9 cellular contexts compared by ENCODE assay signal in the genomic region with DNA sequence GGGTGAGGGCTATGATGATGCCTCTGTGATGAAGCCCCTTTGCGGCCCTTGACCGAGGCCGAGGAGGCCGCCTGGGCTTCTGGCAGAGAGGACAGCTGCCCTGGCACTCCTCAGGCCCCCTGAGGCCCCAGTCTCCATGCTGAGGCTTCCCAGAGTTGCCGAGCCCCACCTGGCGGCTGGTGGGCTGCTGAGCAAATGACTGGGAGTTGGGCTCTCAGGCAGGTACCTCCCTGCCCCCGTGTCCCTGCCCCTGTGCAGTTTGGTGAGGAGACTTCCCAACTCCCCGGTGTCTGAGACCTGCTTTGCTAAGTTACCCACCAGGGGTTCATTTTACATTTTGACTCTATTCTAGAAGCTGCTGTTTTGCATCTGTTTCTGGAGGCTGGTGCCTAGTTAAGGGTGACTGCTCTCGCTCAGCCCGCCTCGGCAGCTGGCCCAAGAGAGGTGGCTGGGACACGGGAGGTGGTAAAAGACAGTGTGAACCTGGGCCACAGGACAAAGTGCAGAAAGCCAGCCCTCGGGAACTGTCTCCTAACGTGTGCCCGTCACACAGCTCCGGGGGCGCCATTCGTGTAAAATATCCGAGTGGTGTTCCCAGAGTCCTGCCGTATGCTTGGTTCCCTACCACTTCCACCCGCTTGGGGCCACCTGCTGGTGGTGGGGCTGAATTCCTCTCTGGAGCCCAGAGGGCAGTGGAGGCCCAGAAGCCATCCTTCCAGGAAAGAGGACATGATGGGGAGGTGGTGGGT.
DNase-seq lines count a peak whose midpoint lies in the region; ATAC-seq, FAIRE-seq and TF ChIP-seq lines count a peak whose summit lies in the region.
"Had no signal": no experiment of that assay in that cellular context is flagged by ENCODE, and none has a peak within 500 bp of the region (broad histone marks: within the 10 kb centered on the region; RNA-seq: fewer than 3 reads in every experiment).

No MANE protein-coding gene starts in this region.

- no peaks in the 10 kb centered on the region for H3K9me3 ChIP-seq in lower lobe of right lung

- intact Hi-C loops in activated B cell treated with CpG ODN at 0.5 μM for 24 hours (cut with micrococcal nuclease), result loop anchor here (1.0 to 5.0 kb wide), 7 partner anchors 17 to 514 kb away; no protein-coding TSS in a partner anchor
- intact Hi-C loops in lower lobe of right lung (cut with DNase I), result no loop called here

- peak; percentile 63 for ATAC-seq in activated B cell treated with CpG ODN at 0.5 μM for 24 hours (ENCODE audit: low read depth)
- no peak for ATAC-seq in GM21447 (IDR thresholded peaks at IDR 0.05; ENCODE audit: unreplicated experiment)
- no peak for ATAC-seq in HG03108 (IDR thresholded peaks at IDR 0.05; ENCODE audit: unreplicated experiment)
- no peak for ATAC-seq in lower lobe of right lung

- FAIRE-seq in D721Med (lab: Jason Lieb, UNC), result no peak

- H3K27ac ChIP-seq in lower lobe of right lung, result no peak overlapping the region

- H3K4me3 Mint-ChIP-seq in HFFc6, result no peak overlapping the region
- H3K4me3 Mint-ChIP-seq in activated B cell treated with CpG ODN at 0.5 μM for 24 hours, result no peak overlapping the region
- H3K4me3 Mint-ChIP-seq: activated naive CD8-positive, alpha-beta T cell had no signal

- TF ChIP-seq CTCF in D721Med (IDR thresholded peaks at IDR 0.05; ENCODE audit: insufficient read depth, missing control alignments) (peak; percentile 33), HFFc6 (IDR thresholded peaks at IDR 0.05) (peak; percentile 68), activated B cell treated with CpG ODN at 0.5 μM for 24 hours (IDR thresholded peaks at IDR 0.05) (no peak), lower lobe of right lung (IDR thresholded peaks at IDR 0.05) (no peak)

- H3K36me3 ChIP-seq in lower lobe of right lung, result peaks cover 55% of the 10 kb centered on the region

- no peak overlapping the region for H3K4me3 ChIP-seq in lower lobe of right lung

- POLR2A ChIA-PET in activated B cell treated with CpG ODN at 0.5 μM for 24 hours (lab: Charles Lee), result interaction anchor here (0.7 to 2.4 kb wide), 6 partner anchors 9 to 317 kb away, joined by 3 to 15 read pairs (median 4); no protein-coding TSS in a partner anchor

- H3K4me1 ChIP-seq in lower lobe of right lung, result peaks cover 5% of the 10 kb centered on the region

- no peaks in the 10 kb centered on the region for H3K36me3 Mint-ChIP-seq in HFFc6 (ENCODE audit: low read depth)
- H3K36me3 Mint-ChIP-seq in activated B cell treated with CpG ODN at 0.5 μM for 24 hours (ENCODE audit: low read depth), result peaks cover 74% of the 10 kb centered on the region

- no peak overlapping the region for H3K27ac Mint-ChIP-seq in HFFc6
- H3K27ac Mint-ChIP-seq in activated B cell treated with CpG ODN at 0.5 μM for 24 hours, result peak overlapping the region; percentile 65
- H3K27ac Mint-ChIP-seq: activated naive CD8-positive, alpha-beta T cell had no signal

- no peak for DNase-seq in D721Med (ENCODE audit: insufficient read length, low spot score)
- DNase-seq in HFFc6, result no peak
- no peak for DNase-seq in activated B cell treated with CpG ODN at 0.5 μM for 24 hours
- DNase-seq in lung microvascular endothelial cell (ENCODE audit: low read depth in 2 of 2), result peak; percentile 31 to 53
- DNase-seq in KG1 (lab: John Stamatoyannopoulos, UW), result no peak
- no peak for DNase-seq in lower lobe of right lung

- H3K27me3 Mint-ChIP-seq in HFFc6 (ENCODE audit: insufficient read depth), result no peaks in the 10 kb centered on the region; the same call in none of the 2 replicates
- H3K27me3 Mint-ChIP-seq in activated B cell treated with CpG ODN at 0.5 μM for 24 hours, result no peaks in the 10 kb centered on the region
- H3K27me3 Mint-ChIP-seq: activated naive CD8-positive, alpha-beta T cell had no signal

- H3K4me1 Mint-ChIP-seq in HFFc6 (ENCODE audit: low read depth), result peaks cover 12% of the 10 kb centered on the region; the same call in 1 of the 2 replicates
- H3K4me1 Mint-ChIP-seq in activated B cell treated with CpG ODN at 0.5 μM for 24 hours, result peaks cover 9% of the 10 kb centered on the region

- CTCF ChIA-PET in activated B cell treated with CpG ODN at 0.5 μM for 24 hours (lab: Charles Lee), result interaction anchor here (0.6 to 9.7 kb wide), 11 partner anchors 9 to 316 kb away, joined by 3 to 155 read pairs (median 10); no protein-coding TSS in a partner anchor

- H3K9me3 Mint-ChIP-seq in HFFc6 (no peaks in the 10 kb centered on the region), activated B cell treated with CpG ODN at 0.5 μM for 24 hours (no peaks in the 10 kb centered on the region)

- H3K27me3 ChIP-seq in lower lobe of right lung (ENCODE audit: low read depth), result no peaks in the 10 kb centered on the region

Comparison
In these comparisons a context has a peak if more than half of its experiments do, and no peak if none do; other contexts are left out.
1. DNase-seq: peak in lung microvascular endothelial cell (2 of 2); none in D721Med (single experiment), HFFc6 (single experiment), activated B cell treated with CpG ODN at 0.5 μM for 24 hours (single experiment), KG1 (single experiment) and lower lobe of right lung (single experiment).
2. CTCF ChIP-seq: peak in D721Med (single experiment) and HFFc6 (single experiment); none in activated B cell treated with CpG ODN at 0.5 μM for 24 hours (single experiment) and lower lobe of right lung (single experiment).